In genomic region chr6:142280927-142281326, GRCh38 we compare ENCODE assay signal across 26 cellular contexts.
"Had no signal": no experiment of that assay in that cellular context is flagged by ENCODE, and none has a peak within 500 bp of the region (broad histone marks: within the 10 kb centered on the region; RNA-seq: fewer than 3 reads in every experiment).

No MANE protein-coding gene starts in this region.

- H3K36me3 ChIP-seq: stomach, suprapubic skin, thoracic aorta, thyroid gland, tibial artery, tibial nerve, transverse colon, upper lobe of left lung, upper lobe of right lung, uterus, vagina had no signal

- DNase-seq: stimulated activated CD4-positive, alpha-beta T cell treated with anti-CD3 and anti-CD28 coated beads, Interleukin-2, amount 100 ng/mL, for 48 hours; stimulated activated CD4-positive, alpha-beta T cell treated with anti-CD3 and anti-CD28 coated beads, Interleukin-4, amount 100 ng/mL, for 1 hour; stimulated activated CD4-positive, alpha-beta T cell treated with anti-CD3 and anti-CD28 coated beads, Interleukin-4, amount 100 ng/mL, for 24 hours; stimulated activated CD4-positive, alpha-beta T cell treated with anti-CD3 and anti-CD28 coated beads, Interleukin-4, amount 100 ng/mL, for 4 hours; stimulated activated CD8-positive, alpha-beta memory T cell treated with anti-CD3 and anti-CD28 coated beads, Interleukin-4, amount 100 ng/mL, for 48 hours; stimulated activated naive B cell treated with anti-CD40 and anti-IgM and Interleukin-4, amounts not matched to agents 10 μg/mL and 1 μg/mL and 100 μg/mL, for 72 hours; stimulated activated naive CD4-positive, alpha-beta T cell; stimulated activated naive CD4-positive, alpha-beta T cell treated with Interleukin-2 at 50 U/mL for 16 hours; stimulated activated naive CD8-positive, alpha-beta T cell treated with anti-CD3 and anti-CD28 coated beads, Interleukin-15, amount 100 ng/mL, for 72 hours; stimulated activated naive CD8-positive, alpha-beta T cell treated with anti-CD3 and anti-CD28 coated beads, Interleukin-15, Interleukin-2, amounts not matched to agents 100 U/mL and 50 U/mL, for 24 hours; stomach; substantia nigra; testis; thyroid gland; tibial artery; transverse colon; upper lobe of left lung; upper lobe of right lung; uterus had no signal

- ATAC-seq: stimulated activated effector memory CD8-positive, alpha-beta T cell treated with anti-CD3 and anti-CD28 coated beads, Interleukin-12 subunit alpha, Interleukin-12 subunit beta, amount 100 ng/mL, for 72 hours; stimulated activated memory B cell treated with anti-CD40 and anti-IgM and Interleukin-4, amounts not matched to agents 10 μg/mL and 1 μg/mL and 100 μg/mL, for 72 hours; stimulated activated naive B cell treated with anti-CD40 and anti-IgM and Interleukin-4, amounts not matched to agents 10 μg/mL and 1 μg/mL and 100 μg/mL, for 72 hours; stimulated activated naive CD8-positive, alpha-beta T cell treated with anti-CD3 and anti-CD28 coated beads, Interleukin-15, amount 100 ng/mL, for 72 hours; stimulated activated naive CD8-positive, alpha-beta T cell treated with anti-CD3 and anti-CD28 coated beads, Interleukin-15, Interleukin-2, amounts not matched to agents 100 U/mL and 50 U/mL, for 24 hours; upper lobe of right lung had no signal

- H3K27me3 ChIP-seq: stomach, suprapubic skin, testis, thyroid gland, tibial artery, tibial nerve, transverse colon, upper lobe of left lung, upper lobe of right lung, uterus, vagina had no signal

- H3K9me3 ChIP-seq: suprapubic skin, testis, thoracic aorta, thyroid gland, tibial artery, transverse colon, upper lobe of left lung, uterus, vagina had no signal

- H3K4me1 ChIP-seq: stomach, suprapubic skin, testis, thyroid gland, tibial artery, tibial nerve, transverse colon, upper lobe of left lung, upper lobe of right lung, uterus, vagina had no signal

- H3K4me3 ChIP-seq: stomach, suprapubic skin, testis, thoracic aorta, thyroid gland, tibial artery, tibial nerve, transverse colon, upper lobe of left lung, upper lobe of right lung, uterus, vagina had no signal

- H3K27ac ChIP-seq: stomach, suprapubic skin, testis, thoracic aorta, thyroid gland, tibial artery, tibial nerve, transverse colon, upper lobe of left lung, upper lobe of right lung, uterus, vagina had no signal

- FAIRE-seq: urothelium cell line had no signal
